ENCODE assay signal across 9 cellular contexts in genomic region chr1:215543191-215543606, GRCh38. TPM values are rescaled to one million over a fixed set of nuclear protein-coding genes. Genes with fewer than 3 reads are reported as not detected.
DNase-seq lines count a peak whose midpoint lies in the region; ATAC-seq lines count a peak whose summit lies in the region.
"Had no signal": no experiment of that assay in that cellular context is flagged by ENCODE, and none has a peak within 500 bp of the region (broad histone marks: within the 10 kb centered on the region; RNA-seq: fewer than 3 reads in every experiment).

No MANE protein-coding gene starts in this region.

- DNase-seq in Caki2 (ENCODE audit: low read depth) (peak; percentile 35), HT-29 (ENCODE audit: low spot score) (peak; percentile 37), occipital lobe (lab: John Stamatoyannopoulos, UW) (no peak), activated gamma-delta T cell (lab: John Stamatoyannopoulos, UW) (no peak), posterior cingulate gyrus (no peak)
- no peak for DNase-seq in stimulated activated CD4-positive, alpha-beta T cell treated with anti-CD3 and anti-CD28 coated beads, Interleukin-4, amount 100 ng/mL, for 24 hours
- DNase-seq: dermis blood vessel endothelial cell had no signal

- in situ Hi-C loops in Caki2 (cut with HindIII; ENCODE audit: low pct_unique_long_range_greater_than_20kb, low sequenced_read_pairs), result no loop called here

- intact Hi-C loops in posterior cingulate gyrus (cut with DNase I), result no loop called here

- ATAC-seq in GM21619 (IDR thresholded peaks at IDR 0.05; ENCODE audit: unreplicated experiment), result peak; percentile 86
- peak; percentile 93 for ATAC-seq in esophagus mucosa

RNA-seq across cellular contexts. Expression of gene KCTD3, which starts 23.9 kb away (rescaled TPM):
- 22.2 and 27.1 TPM in 2 replicates for total RNA-seq in Caki2 (2014; rRNA removed; shearing (Covaris generic); ENCODE audit: low replicate concordance)
- total RNA-seq in HT-29 (2014; rRNA removed; shearing (Covaris generic)), result 19.8 and 20.8 TPM in 2 replicates
- total RNA-seq in esophagus mucosa (38.1 TPM), occipital lobe (69.9 TPM)

Comparison
In these comparisons a context has a peak if more than half of its experiments do, and no peak if none do; other contexts are left out.
1. DNase-seq: peak in Caki2 (single experiment) and HT-29 (single experiment); none in occipital lobe (single experiment), stimulated activated CD4-positive, alpha-beta T cell treated with anti-CD3 and anti-CD28 coated beads, Interleukin-4, amount 100 ng/mL, for 24 hours (single experiment), activated gamma-delta T cell (single experiment) and posterior cingulate gyrus (0 of 10).